In genomic region chr11:829946-830294, GRCh38 we compare ENCODE assay signal across 9 cellular contexts. TPM values are rescaled to one million over a fixed set of nuclear protein-coding genes. Genes with fewer than 3 reads are reported as not detected.
DNase-seq lines count a peak whose midpoint lies in the region; ATAC-seq and TF ChIP-seq lines count a peak whose summit lies in the region.
"Had no signal": no experiment of that assay in that cellular context is flagged by ENCODE, and none has a peak within 500 bp of the region (broad histone marks: within the 10 kb centered on the region; RNA-seq: fewer than 3 reads in every experiment).

No MANE protein-coding gene starts in this region.

- ATAC-seq in GM19351 (IDR thresholded peaks at IDR 0.05; ENCODE audit: unreplicated experiment) (peak; percentile 4), HG02970 (IDR thresholded peaks at IDR 0.05; ENCODE audit: low FRiP score, unreplicated experiment) (no peak)

- H3K9ac ChIP-seq in smooth muscle cell (ENCODE audit: low read depth), result no peak overlapping the region

- H3K4me1 ChIP-seq in iPS DF 6.9 (ENCODE audit: control insufficient read depth, insufficient read depth, low read length) (peaks cover 28% of the 10 kb centered on the region), smooth muscle cell (ENCODE audit: low read depth) (peaks cover 44% of the 10 kb centered on the region)

- peaks cover 10% of the 10 kb centered on the region for H3F3A ChIP-seq in smooth muscle cell (ENCODE audit: low read depth)

- TF ChIP-seq CTCF in WERI-Rb-1 (IDR thresholded peaks at IDR 0.05; ENCODE audit: low read depth, low read length), result no peak
- TF ChIP-seq CTCF in smooth muscle cell (IDR thresholded peaks at IDR 0.05; ENCODE audit: borderline replicate concordance, insufficient read depth, poor library complexity, severe bottlenecking), result no peak

- H3K79me2 ChIP-seq in smooth muscle cell (ENCODE audit: low read depth), result peaks cover 17% of the 10 kb centered on the region

- H2AFZ ChIP-seq in smooth muscle cell (ENCODE audit: low read depth), result no peak overlapping the region

- no peaks in the 10 kb centered on the region for H3K9me3 ChIP-seq in WERI-Rb-1 (ENCODE audit: severe bottlenecking)
- H3K9me3 ChIP-seq in iPS DF 6.9 (ENCODE audit: control insufficient read depth, insufficient read depth, low read length), result no peaks in the 10 kb centered on the region
- no peaks in the 10 kb centered on the region for H3K9me3 ChIP-seq in smooth muscle cell (replicated peaks; ENCODE audit: low read depth)
- H3K9me3 ChIP-seq: testis had no signal

- H3K27ac ChIP-seq in WERI-Rb-1, result peak overlapping the region; percentile 97
- H3K27ac ChIP-seq in iPS DF 6.9 (ENCODE audit: low read length), result no peak overlapping the region
- H3K27ac ChIP-seq in smooth muscle cell (ENCODE audit: low read depth), result no peak overlapping the region
- H3K27ac ChIP-seq: testis had no signal

- H3K27me3 ChIP-seq in WERI-Rb-1 (ENCODE audit: insufficient read depth, low read depth, severe bottlenecking) (no peaks in the 10 kb centered on the region), iPS DF 6.9 (ENCODE audit: control insufficient read depth, insufficient read depth, low read length) (peaks cover 6% of the 10 kb centered on the region; the same call in 1 of the 2 replicates), smooth muscle cell (ENCODE audit: low read depth) (peaks cover 65% of the 10 kb centered on the region)
- H3K27me3 ChIP-seq: testis had no signal

- H3K4me3 ChIP-seq in WERI-Rb-1 (ENCODE audit: low read depth, low read length) (peak overlapping the region; percentile 19), iPS DF 6.9 (ENCODE audit: low read length) (peak overlapping the region; percentile 27; the same call in 1 of the 2 replicates), smooth muscle cell (peak overlapping the region; percentile 43)

- H3K36me3 ChIP-seq in WERI-Rb-1, result peaks cover 19% of the 10 kb centered on the region
- H3K36me3 ChIP-seq in iPS DF 6.9 (ENCODE audit: control insufficient read depth, insufficient read depth, low read length), result no peaks in the 10 kb centered on the region
- no peaks in the 10 kb centered on the region for H3K36me3 ChIP-seq in smooth muscle cell (ENCODE audit: low read depth)

- H4K20me1 ChIP-seq in smooth muscle cell (ENCODE audit: low read depth), result peaks cover 48% of the 10 kb centered on the region

- no CpG with 5 or more reads among the region's 34 CpGs for WGBS in iPS DF 6.9 (ENCODE audit: insufficient coverage, insufficient read length)
- 3% methylated on average over 34 of the region's 34 CpGs for WGBS in smooth muscle cell (ENCODE audit: low lambda C conversion rate)

- H3K4me2 ChIP-seq in smooth muscle cell, result peak overlapping the region; percentile 85

- in situ Hi-C loops in ACHN (cut with HindIII; ENCODE audit: low pct_ligation_motif_present, low pct_unique_long_range_greater_than_20kb, low sequenced_read_pairs), result no loop called here

- DNase-seq in WERI-Rb-1 (no peak), iPS DF 6.9 (ENCODE audit: low read depth, low spot score) (no peak), smooth muscle cell (lab: John Stamatoyannopoulos, UW; ENCODE audit: unreplicated experiment) (no peak), NCI-H345 (lab: John Stamatoyannopoulos, UW) (no peak), ACHN (no peak)
- DNase-seq in effector CD4-positive, alpha-beta T cell, result no peak

RNA-seq across cellular contexts. Expression of gene CRACR2B, which starts 2.2 kb away (rescaled TPM):
- 0.36 and 2.5 TPM in 2 replicates for total RNA-seq in smooth muscle cell
- 0.10 and 10.5 TPM in 2 replicates for polyA plus RNA-seq in smooth muscle cell

RNA-seq across cellular contexts. Expression of gene CD151, which starts 2.8 kb away (rescaled TPM):
- 214 and 256 TPM in 2 replicates for total RNA-seq in smooth muscle cell
- 391 and 469 TPM in 2 replicates for polyA plus RNA-seq in smooth muscle cell

RNA-seq across cellular contexts. Expression of gene PNPLA2, which starts 11.2 kb away (rescaled TPM):
- total RNA-seq in smooth muscle cell, result 12.4 and 14.8 TPM in 2 replicates
- 26.4 and 33.8 TPM in 2 replicates for polyA plus RNA-seq in smooth muscle cell

RNA-seq across cellular contexts. Expression of gene POLR2L, which starts 12.4 kb away (rescaled TPM):
- 38.0 and 51.4 TPM in 2 replicates for total RNA-seq in smooth muscle cell
- polyA plus RNA-seq in smooth muscle cell, result 380 and 446 TPM in 2 replicates

RNA-seq across cellular contexts. Expression of gene TSPAN4, which starts 12.7 kb away (rescaled TPM):
- total RNA-seq in smooth muscle cell, result 50.2 and 68.2 TPM in 2 replicates
- 153 and 179 TPM in 2 replicates for polyA plus RNA-seq in smooth muscle cell
